In the genomic region with DNA sequence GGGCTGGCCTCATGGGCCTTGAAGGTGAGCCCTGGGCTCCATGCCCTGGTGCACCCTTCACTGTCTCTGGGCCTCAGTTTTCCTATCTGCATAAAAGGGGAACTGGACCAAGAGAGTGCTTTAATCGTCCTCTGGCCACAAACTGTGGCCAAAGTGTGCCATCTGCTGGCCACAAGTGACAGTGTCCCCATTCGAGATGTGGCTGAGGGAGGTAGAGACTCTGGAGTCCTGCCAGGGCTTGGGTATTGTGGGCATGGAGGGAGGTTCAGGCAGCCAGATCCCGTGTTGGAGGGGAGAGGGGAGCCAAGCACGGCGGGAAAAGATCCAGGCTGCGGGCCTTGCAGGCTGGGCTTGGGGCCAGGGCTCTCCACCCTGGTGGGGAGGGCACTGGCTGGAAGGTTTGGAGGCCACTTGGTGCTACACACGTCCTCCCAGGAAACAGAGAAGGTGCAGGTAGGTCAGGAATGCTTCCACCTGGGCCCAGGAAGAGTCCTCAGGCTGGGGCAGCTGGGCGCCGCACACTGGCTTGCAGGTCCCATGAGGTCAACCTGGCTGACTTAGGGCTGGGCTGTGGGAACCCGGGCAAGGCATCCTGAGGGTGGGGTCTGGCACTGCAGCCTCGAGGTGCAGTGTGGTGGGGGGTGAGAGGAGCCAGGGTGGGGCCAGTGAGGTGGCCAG, we compare ENCODE assay signal across 8 cellular contexts. TPM values are rescaled to one million over a fixed set of nuclear protein-coding genes. Genes with fewer than 3 reads are reported as not detected.
DNase-seq lines count a peak whose midpoint lies in the region; ATAC-seq, FAIRE-seq and TF ChIP-seq lines count a peak whose summit lies in the region.

No MANE protein-coding gene starts in this region.

- H3K4me2 ChIP-seq in mesenchymal stem cell (ENCODE audit: low read length, poor library complexity, severe bottlenecking) = no peak overlapping the region

- TF ChIP-seq POLR2A in H54 (IDR thresholded peaks at IDR 0.05; ENCODE audit: low read depth, low read length) = no peak

- peak; percentile 47 for TF ChIP-seq CTCF in BJ (IDR thresholded peaks at IDR 0.05; ENCODE audit: insufficient read depth, low read depth, low read length)
- TF ChIP-seq CTCF in bronchial epithelial cell (IDR thresholded peaks at IDR 0.05; ENCODE audit: insufficient read depth, low read length, severe bottlenecking) = peak; percentile 84

- H4K8ac ChIP-seq in mesenchymal stem cell (ENCODE audit: low read length) = no peak overlapping the region

- no peak overlapping the region for H2BK120ac ChIP-seq in mesenchymal stem cell (ENCODE audit: low read depth, low read length)

- peaks cover 12% of the 10 kb centered on the region for H3K9me3 ChIP-seq in mesenchymal stem cell (ENCODE audit: control insufficient read depth, low read length)

- CTCF ChIA-PET in BJ (lab: Yijun Ruan, JAX) = interaction anchor here (0.6 to 3.3 kb wide), 4 partner anchors 53 to 503 kb away, joined by 3 to 15 read pairs (median 6); no protein-coding TSS in a partner anchor

- H3K36me3 ChIP-seq in BJ (ENCODE audit: control insufficient read depth, insufficient read depth, low read length) = no peaks in the 10 kb centered on the region
- no peaks in the 10 kb centered on the region for H3K36me3 ChIP-seq in bronchial epithelial cell (ENCODE audit: control insufficient read depth, insufficient read depth, low read length)
- H3K36me3 ChIP-seq in mesenchymal stem cell (ENCODE audit: control insufficient read depth in 1 of 2, insufficient read depth in 2 of 2, low read depth in 1 of 2, low read length in 2 of 2) = peaks cover 0 to 4% of the 10 kb centered on the region in 2 experiments

- H2BK5ac ChIP-seq in mesenchymal stem cell (ENCODE audit: low read depth, low read length, poor library complexity, severe bottlenecking) = no peak overlapping the region

- H3K27me3 ChIP-seq in BJ (ENCODE audit: control insufficient read depth, insufficient read depth, low read length) = peaks cover 6% of the 10 kb centered on the region
- H3K27me3 ChIP-seq in bronchial epithelial cell (ENCODE audit: control insufficient read depth, insufficient read depth, low read length) = peaks cover 13% of the 10 kb centered on the region
- H3K27me3 ChIP-seq in mesenchymal stem cell (ENCODE audit: control insufficient read depth in 1 of 2, insufficient read depth in 1 of 2, low read length in 2 of 2) = peaks cover 26 to 30% of the 10 kb centered on the region in 2 experiments

- no peak overlapping the region for H2AK5ac ChIP-seq in mesenchymal stem cell (ENCODE audit: low read length, severe bottlenecking)

- WGBS in mesenchymal stem cell = 31% methylated on average over 11 of the region's 11 CpGs

- no peak overlapping the region for H3K4ac ChIP-seq in mesenchymal stem cell (ENCODE audit: low read depth in 1 of 2, low read length in 2 of 2)

- POLR2A ChIA-PET in BJ (lab: Charles Lee) = no interaction called here

- no peak overlapping the region for H3K9ac ChIP-seq in mesenchymal stem cell (ENCODE audit: low read length)

- no peak for ATAC-seq in HG02852 (IDR thresholded peaks at IDR 0.05; ENCODE audit: unreplicated experiment)
- no peak for ATAC-seq in GM21619 (IDR thresholded peaks at IDR 0.05; ENCODE audit: unreplicated experiment)

- H3K4me3 ChIP-seq in BJ (ENCODE audit: low read depth, low read length) = no peak overlapping the region
- H3K4me3 ChIP-seq in bronchial epithelial cell (ENCODE audit: low read depth, low read length) = no peak overlapping the region
- no peak overlapping the region for H3K4me3 ChIP-seq in mesenchymal stem cell (ENCODE audit: insufficient read depth in 1 of 2, low read depth in 1 of 2, low read length in 2 of 2)

- DNase-seq in BJ (ENCODE audit: low read depth) (no peak), H54 (ENCODE audit: insufficient read length, low spot score) (peak; percentile 56), NCI-H774 (lab: John Stamatoyannopoulos, UW) (peak; percentile 21), bronchial epithelial cell (ENCODE audit: low read depth) (peak; percentile 46), mesenchymal stem cell (peak; percentile 18)
- DNase-seq in central memory CD4-positive, alpha-beta T cell = no peak

- no peak overlapping the region for H2AFZ ChIP-seq in mesenchymal stem cell (ENCODE audit: low read depth, low read length)

- no peak overlapping the region for H3K27ac ChIP-seq in mesenchymal stem cell (ENCODE audit: low read length, poor library complexity, severe bottlenecking)

- no peak overlapping the region for H3K14ac ChIP-seq in mesenchymal stem cell (ENCODE audit: low read length in 2 of 2)

- H3K4me1 ChIP-seq in mesenchymal stem cell (ENCODE audit: control insufficient read depth, insufficient read depth, low read depth, low read length) = peaks cover 5% of the 10 kb centered on the region

- H2BK15ac ChIP-seq in mesenchymal stem cell (ENCODE audit: low read depth, poor library complexity, severe bottlenecking) = no peak overlapping the region

- H3K23ac ChIP-seq in mesenchymal stem cell (ENCODE audit: low read length in 2 of 2) = no peak overlapping the region

- H3K79me1 ChIP-seq in mesenchymal stem cell (replicated peaks; ENCODE audit: low read length, poor library complexity, severe bottlenecking) = no peaks in the 10 kb centered on the region

- no peak overlapping the region for H2BK12ac ChIP-seq in mesenchymal stem cell (ENCODE audit: low read length in 2 of 2)

- H3K18ac ChIP-seq in mesenchymal stem cell (ENCODE audit: low read depth in 1 of 2, low read length in 2 of 2) = no peak overlapping the region

- FAIRE-seq in H54 (lab: Jason Lieb, UNC) (no peak), bronchial epithelial cell (lab: Jason Lieb, UNC) (no peak)

- no peak overlapping the region for H4K91ac ChIP-seq in mesenchymal stem cell (ENCODE audit: low read length)

RNA-seq across cellular contexts. Expression of gene KIF26A, which starts 7.3 kb away (rescaled TPM):
- 0.06 and 0.10 TPM in 2 replicates for polyA plus RNA-seq in BJ (2011; rRNA removed)
- 0.05 TPM in 2 replicates for polyA minus RNA-seq in BJ (2011; rRNA and poly(A)+ RNA removed)
- 0.26 and 1.0 TPM in 2 replicates for total RNA-seq in bronchial epithelial cell
- 1.7 TPM for polyA plus RNA-seq in mesenchymal stem cell (2013, experiment 1 of 2)
- 1.7 TPM for polyA plus RNA-seq in mesenchymal stem cell (2013, experiment 2 of 2)

RNA-seq across cellular contexts. Expression of gene ASPG, which starts 45.6 kb away (rescaled TPM):
- polyA plus RNA-seq in BJ (2011; rRNA removed) = 0.07 and 0.12 TPM in 2 replicates
- not detected in 2 replicates for polyA minus RNA-seq in BJ (2011; rRNA and poly(A)+ RNA removed)
- total RNA-seq in bronchial epithelial cell = 0.53 and 6.9 TPM in 2 replicates
- not detected for polyA plus RNA-seq in mesenchymal stem cell (2013, experiment 1 of 2)
- polyA plus RNA-seq in mesenchymal stem cell (2013, experiment 2 of 2) = not detected

Comparison
In these comparisons a context has a peak if more than half of its experiments do, and no peak if none do; other contexts are left out.
1. DNase-seq: peak in H54 (single experiment), NCI-H774 (single experiment), bronchial epithelial cell (single experiment) and mesenchymal stem cell (single experiment); none in BJ (single experiment) and central memory CD4-positive, alpha-beta T cell (single experiment).